17 cellular contexts compared by ENCODE assay signal in genomic region chr3:40764722-40765121, GRCh38.
DNase-seq lines count a peak whose midpoint lies in the region; FAIRE-seq and TF ChIP-seq lines count a peak whose summit lies in the region.
"Had no signal": no experiment of that assay in that cellular context is flagged by ENCODE, and none has a peak within 500 bp of the region (broad histone marks: within the 10 kb centered on the region; RNA-seq: fewer than 3 reads in every experiment).

No MANE protein-coding gene starts in this region.

- H3K36me3 ChIP-seq in colonic mucosa, result no peaks in the 10 kb centered on the region
- H3K36me3 ChIP-seq in mucosa of rectum (ENCODE audit: control insufficient read depth in 2 of 2, insufficient read depth in 2 of 2, low read length in 2 of 2), result no peaks in the 10 kb centered on the region

- no peak overlapping the region for H3K27ac Mint-ChIP-seq in endothelial cell (ENCODE audit: unreplicated experiment)
- H3K27ac Mint-ChIP-seq: CD14-positive monocyte; CD8-positive, alpha-beta T cell; HFFc6 had no signal

- in situ Hi-C loops in SK-MEL-5 (cut with HindIII; ENCODE audit: low pct_unique_long_range_greater_than_20kb, low sequenced_read_pairs), result no loop called here

- DNase-seq in SK-MEL-5 (ENCODE audit: low read depth, low spot score) (peak; percentile 56), colonic mucosa (no peak), GM12891 (ENCODE audit: insufficient read length, low spot score) (no peak), Ammon's horn (ENCODE audit: low spot score) (no peak), endothelial cell (ENCODE audit: low spot score) (no peak), erythroblast (lab: John Stamatoyannopoulos, UW) (no peak)
- DNase-seq: CD8-positive, alpha-beta T cell; DND-41; GDM1; HCEC 1CT; HFFc6; IMR-90 had no signal

- H3K36me3 Mint-ChIP-seq in endothelial cell (ENCODE audit: low read depth, unreplicated experiment), result peaks cover 3% of the 10 kb centered on the region
- H3K36me3 Mint-ChIP-seq: CD14-positive monocyte; CD8-positive, alpha-beta T cell had no signal

- intact Hi-C loops in colonic mucosa (cut with DNase I), result no loop called here

- FAIRE-seq in GM12891 (lab: Jason Lieb, UNC), result no peak
- FAIRE-seq: A549, GM19239 had no signal

- TF ChIP-seq POLR2A in GM12891 (IDR thresholded peaks at IDR 0.05; ENCODE audit: low read depth, low read length) (no peak), erythroblast (IDR thresholded peaks at IDR 0.05; ENCODE audit: low read length) (no peak)

- H3K27me3 ChIP-seq in colonic mucosa, result no peaks in the 10 kb centered on the region
- no peaks in the 10 kb centered on the region for H3K27me3 ChIP-seq in mucosa of rectum (ENCODE audit: control insufficient read depth in 2 of 2, insufficient read depth in 2 of 2, low read length in 2 of 2)

- H3K27ac ChIP-seq in colonic mucosa, result peak overlapping the region; percentile 68
- peak overlapping the region; percentile 20 to 25 for H3K27ac ChIP-seq in mucosa of rectum (ENCODE audit: low read depth in 2 of 2, low read length in 2 of 2)
- H3K27ac ChIP-seq: A549, HL-60 had no signal

- no peak overlapping the region for H3K4me3 ChIP-seq in colonic mucosa
- H3K4me3 ChIP-seq in mucosa of rectum (ENCODE audit: low read length in 2 of 2), result no peak overlapping the region
- H3K4me3 ChIP-seq: A549 had no signal

- H3K27me3 Mint-ChIP-seq in endothelial cell (ENCODE audit: unreplicated experiment), result peaks cover 3% of the 10 kb centered on the region

- peaks cover 1% of the 10 kb centered on the region for H3K4me1 Mint-ChIP-seq in endothelial cell (ENCODE audit: unreplicated experiment)

- H3K9me3 ChIP-seq in colonic mucosa (no peaks in the 10 kb centered on the region), mucosa of rectum (ENCODE audit: control insufficient read depth in 2 of 2, low read length in 2 of 2) (no peaks in the 10 kb centered on the region)
- H3K9me3 ChIP-seq: A549 had no signal

- H3K4me3 Mint-ChIP-seq in endothelial cell (ENCODE audit: unreplicated experiment), result no peak overlapping the region
- H3K4me3 Mint-ChIP-seq: CD14-positive monocyte; CD8-positive, alpha-beta T cell; HFFc6 had no signal

- TF ChIP-seq CTCF in colonic mucosa (IDR thresholded peaks at IDR 0.05) (no peak), endothelial cell (IDR thresholded peaks at IDR 0.05; ENCODE audit: unreplicated experiment) (no peak)

- no peak overlapping the region for H3K9ac ChIP-seq in colonic mucosa (ENCODE audit: low read depth in 2 of 2, low read length in 2 of 2)
- H3K9ac ChIP-seq in mucosa of rectum (ENCODE audit: low read depth in 1 of 2, low read length in 2 of 2), result no peak overlapping the region

- peaks cover 7% of the 10 kb centered on the region for H3K9me3 Mint-ChIP-seq in endothelial cell (ENCODE audit: unreplicated experiment)

- H3K4me1 ChIP-seq in colonic mucosa, result peaks cover 1% of the 10 kb centered on the region
- H3K4me1 ChIP-seq in mucosa of rectum (ENCODE audit: control insufficient read depth in 2 of 2, insufficient read depth in 2 of 2, low read length in 2 of 2), result peaks cover 0 to 6% of the 10 kb centered on the region in 2 donors
- H3K4me1 ChIP-seq: A549 had no signal

TF ChIP-seq in GM12891, 5 proteins besides CTCF, POLR2A, EP300 and RAD21:
- TF ChIP-seq POU2F2 (IDR thresholded peaks at IDR 0.05; ENCODE audit: low read depth, low read length), result no peak
- TF ChIP-seq POLR2AphosphoS5 (IDR thresholded peaks at IDR 0.05; ENCODE audit: low read depth, low read length), result no peak
- TF ChIP-seq TAF1 (IDR thresholded peaks at IDR 0.05; ENCODE audit: low read depth, low read length), result no peak
- no peak for TF ChIP-seq SPI1 (IDR thresholded peaks at IDR 0.05; ENCODE audit: low read depth, low read length)
- no peak for TF ChIP-seq PAX5 (IDR thresholded peaks at IDR 0.05; ENCODE audit: insufficient read depth, low read length, severe bottlenecking)
